ENCODE assay signal across 1 cellular context in genomic region chr22:20116376-20116950, GRCh38.
TF ChIP-seq lines count a peak whose summit lies in the region.

No MANE protein-coding gene starts in this region.

TF ChIP-seq in neural cell, 6 proteins besides CTCF, POLR2A, EP300 and RAD21 (continued from another document):
- no peak for TF ChIP-seq REST (IDR thresholded peaks at IDR 0.05; ENCODE audit: borderline replicate concordance)
